ENCODE assay signal across 16 cellular contexts in genomic region chr14:65012353-65012752, GRCh38. TPM values are rescaled to one million over a fixed set of nuclear protein-coding genes. Genes with fewer than 3 reads are reported as not detected.
DNase-seq lines count a peak whose midpoint lies in the region; ATAC-seq, FAIRE-seq and TF ChIP-seq lines count a peak whose summit lies in the region.
"Had no signal": no experiment of that assay in that cellular context is flagged by ENCODE, and none has a peak within 500 bp of the region (broad histone marks: within the 10 kb centered on the region; RNA-seq: fewer than 3 reads in every experiment).

No MANE protein-coding gene starts in this region.

- no peaks in the 10 kb centered on the region for H3K9me1 ChIP-seq in K562 (ENCODE audit: control insufficient read depth, insufficient read depth, low read length)

- H3K9me3 ChIP-seq in Karpas-422 (ENCODE audit: low read length) (no peaks in the 10 kb centered on the region), K562 (replicated peaks; ENCODE audit: control insufficient read depth, insufficient read depth, low read depth, low read length) (no peaks in the 10 kb centered on the region), neutrophil (no peaks in the 10 kb centered on the region), spleen (no peaks in the 10 kb centered on the region)
- H3K9me3 ChIP-seq: A549 had no signal

- CTCF ChIA-PET in K562 (lab: Yijun Ruan, JAX; ENCODE audit: low intra/inter-chr PET ratio) = no interaction called here

- H3K27me3 ChIP-seq in Karpas-422 (ENCODE audit: low read length) (no peaks in the 10 kb centered on the region), K562 (ENCODE audit: control insufficient read depth in 2 of 2, insufficient read depth in 2 of 2, low read length in 2 of 2) (no peaks in the 10 kb centered on the region), neutrophil (no peaks in the 10 kb centered on the region), spleen (replicated peaks in 1 of 7) (no peaks in the 10 kb centered on the region)

- no peaks in the 10 kb centered on the region for H3K9me2 ChIP-seq in Karpas-422 (replicated peaks; ENCODE audit: insufficient read depth, low read length)

- peak; percentile 66; the same call in 2 of the 3 replicates for ATAC-seq in K562
- ATAC-seq: A549; CD8-positive, alpha-beta T cell had no signal

- POLR2A ChIA-PET in K562 (lab: Yijun Ruan, JAX) = interaction anchor here (0.8 kb wide), 1 partner anchor 32 kb away, joined by 3 read pairs; no protein-coding TSS in a partner anchor

- H3K27ac ChIP-seq in Karpas-422 (ENCODE audit: low read length) (peak overlapping the region; percentile 84), K562 (ENCODE audit: extremely low read depth, low read depth, low read length) (no peak overlapping the region), neutrophil (peak overlapping the region; percentile 67), substantia nigra (ENCODE audit: low read depth, low read length, poor library complexity, severe bottlenecking) (peak overlapping the region; percentile 77), spleen (no peak overlapping the region)
- H3K27ac ChIP-seq: A549 had no signal

- TF ChIP-seq RAD21 in K562 (CRISPR knock-in tag; conservative IDR thresholded peaks at IDR 0.05 in 1 of 2, IDR thresholded peaks at IDR 0.05 in 1 of 2) = no peak

- H3K4me2 ChIP-seq in Karpas-422 (ENCODE audit: low read depth, low read length, poor library complexity, severe bottlenecking) (peak overlapping the region; percentile 61), K562 (ENCODE audit: insufficient read depth, low read length) (no peak overlapping the region)
- H3K4me2 ChIP-seq: A549 had no signal

- BruUV-seq in K562 (replicated peaks; lab: Mats Ljungman, UMichigan) = no TSS peak

- TF ChIP-seq POLR2A in K562 (conservative IDR thresholded peaks at IDR 0.05) (no peak), spleen (IDR thresholded peaks at IDR 0.05) (no peak)

- H3K4me3 ChIP-seq in Karpas-422 (ENCODE audit: low read length) (no peak overlapping the region), K562 (no peak overlapping the region), neutrophil (ENCODE audit: low read depth in 1 of 2, low read length in 1 of 2) (no peak overlapping the region), spleen (no peak overlapping the region)
- H3K4me3 ChIP-seq: A549 had no signal

- DNase-seq in Karpas-422 (no peak), K562 (ENCODE audit: extremely low read depth in 1 of 4, low spot score in 3 of 4) (peak in 3 of 4 experiments; percentile 14 to 20 (median 18)), substantia nigra (lab: John Stamatoyannopoulos, UW) (no peak), spleen (no peak), KG1 (lab: John Stamatoyannopoulos, UW) (no peak), activated gamma-delta T cell (lab: John Stamatoyannopoulos, UW) (no peak)
- DNase-seq: COR-L47, DND-41, GDM1, GOT3, H9 had no signal

- peaks cover 6% of the 10 kb centered on the region; the same call in 1 of the 2 replicates for H3K79me2 ChIP-seq in Karpas-422 (ENCODE audit: low read length)
- no peaks in the 10 kb centered on the region for H3K79me2 ChIP-seq in K562 (ENCODE audit: control insufficient read depth, insufficient read depth, low read length)

- no peaks in the 10 kb centered on the region for H3K36me3 ChIP-seq in Karpas-422 (ENCODE audit: insufficient read depth, low read length)
- peaks cover 40% of the 10 kb centered on the region; the same call in 2 of the 3 replicates for H3K36me3 ChIP-seq in K562 (ENCODE audit: control insufficient read depth, insufficient read depth, low read length)
- no peaks in the 10 kb centered on the region for H3K36me3 ChIP-seq in neutrophil
- H3K36me3 ChIP-seq in spleen = peaks cover 0 to 89% (median 22%) of the 10 kb centered on the region in 6 donors

- TF ChIP-seq CTCF in K562 (IDR thresholded peaks at IDR 0.05 in 2 of 3, conservative IDR thresholded peaks at IDR 0.05 in 1 of 3; ENCODE audit: insufficient read depth in 2 of 3, low read depth in 1 of 3, low read length in 3 of 3) (no peak), neutrophil (IDR thresholded peaks at IDR 0.05) (no peak), spleen (IDR thresholded peaks at IDR 0.05 in 8 of 11, conservative IDR thresholded peaks at IDR 0.05 in 3 of 11) (no peak)

- in situ Hi-C loops in K562 (cut with MboI) = no loop called here

- WGBS in K562 (ENCODE audit: insufficient coverage, low coverage, missing lambda C conversion rate) = 54% methylated on average over 4 of the region's 4 CpGs
- WGBS in spleen, 5 donors = 85 to 95% (median 90%) methylated on average over 4 of the region's 4 CpGs

- H3K4me1 ChIP-seq in Karpas-422 (ENCODE audit: low read length) (peaks cover 40% of the 10 kb centered on the region), K562 (replicated peaks in 1 of 2; ENCODE audit: control insufficient read depth in 2 of 2, insufficient read depth in 2 of 2, low read length in 2 of 2) (no peaks in the 10 kb centered on the region; a peak in 2 of 5 replicates), neutrophil (ENCODE audit: control insufficient read depth in 1 of 2, insufficient read depth in 1 of 2, low read depth in 1 of 2, low read length in 1 of 2) (peaks cover 10 to 13% of the 10 kb centered on the region in 2 experiments), spleen (peaks cover 0 to 12% (median 0%) of the 10 kb centered on the region in 6 donors)
- H3K4me1 ChIP-seq: A549 had no signal

- intact Hi-C loops in K562 (cut with micrococcal nuclease) = no loop called here
- intact Hi-C loops in spleen (cut with DNase I; ENCODE audit: low total_unique reads) = no loop called here

- H3K9ac ChIP-seq in Karpas-422 (ENCODE audit: low read length) (no peak overlapping the region), K562 (ENCODE audit: insufficient read depth in 1 of 2, low read depth in 2 of 2, low read length in 2 of 2) (no peak overlapping the region)

- TF ChIP-seq EP300 in K562 (IDR thresholded peaks at IDR 0.05; ENCODE audit: low read length) = no peak

- FAIRE-seq in K562 (lab: Jason Lieb, UNC) = no peak
- FAIRE-seq: A549, GM12892, GM19239 had no signal

- no peaks in the 10 kb centered on the region for H4K20me1 ChIP-seq in Karpas-422 (ENCODE audit: insufficient read depth, low read depth, low read length)
- H4K20me1 ChIP-seq in K562 (replicated peaks; ENCODE audit: control insufficient read depth, insufficient read depth, low read length) = no peaks in the 10 kb centered on the region

- H2AFZ ChIP-seq in Karpas-422 (ENCODE audit: low read length) (no peak overlapping the region), K562 (ENCODE audit: low read depth, low read length) (no peak overlapping the region)

TF ChIP-seq in K562, 482 proteins besides CTCF, POLR2A, EP300 and RAD21:
- TF ChIP-seq NFIC (IDR thresholded peaks at IDR 0.05) (peak; percentile 56), ERF (CRISPR knock-in tag; IDR thresholded peaks at IDR 0.05) (no peak)

RNA-seq across cellular contexts. Expression of gene FNTB, which starts 25.7 kb away (rescaled TPM):
- 15.2 and 16.0 TPM in 2 replicates for total RNA-seq in Karpas-422 (2014; rRNA removed; shearing (Covaris generic); ENCODE audit: low replicate concordance)
- 47.5 and 49.5 TPM in 2 replicates for total RNA-seq in K562 (2011; cell fraction: chromatin; rRNA removed; ENCODE audit: low replicate concordance)
- total RNA-seq in K562 (2011; cell fraction: nucleolus; rRNA removed) = 29.6 and 31.0 TPM in 2 replicates
- 18.6 and 28.7 TPM in 2 replicates for total RNA-seq in K562 (2011; cell fraction: nucleoplasm; rRNA removed)
- total RNA-seq in K562 (2014; rRNA removed) (6.9 and 7.3 TPM in 2 replicates), K562 (2014; rRNA removed; fragmentation: Illumina TruSeq; extraction: Trizol) (8.9 and 11.7 TPM in 2 replicates), K562 (2015; rRNA removed; fragmentation: Illumina TruSeq; extraction: Trizol) (10.9 and 11.0 TPM in 2 replicates), K562 (2021) (12.2 and 13.8 TPM in 2 replicates), spleen (10 to 100 TPM in 5 of 7 donors, 1 to 10 TPM in 2; 9.5 to 17.0 (median 11.9) TPM)
- polyA plus RNA-seq in K562 (2011; rRNA removed) (16.5 and 18.5 TPM in 2 replicates), K562 (2014; fragmentation: Illumina TruSeq; extraction: Trizol) (12.1 and 15.6 TPM in 2 replicates), K562 (2014; fragmentation: Nextera tagmentation; extraction: Ambion mirVana) (10 to 100 TPM; 14.1 to 23.2 TPM), K562 (2014; rRNA removed) (10.6 and 12.9 TPM in 2 replicates), spleen (1 to 10 TPM; 4.7 to 4.9 (median 4.9) TPM)
- polyA plus RNA-seq in K562 (2011; cell fraction: cytosol; rRNA removed) = 18.8 and 20.8 TPM in 2 replicates
- polyA plus RNA-seq in K562 (2011; cell fraction: nucleus; rRNA removed) = 31.7 and 33.9 TPM in 2 replicates
- 10.2 and 13.4 TPM in 2 replicates for polyA plus RNA-seq in K562 (2012)
- 24.4 and 25.7 TPM in 2 replicates for polyA minus RNA-seq in K562 (2011; rRNA and poly(A)+ RNA removed)
- polyA minus RNA-seq in K562 (2011; cell fraction: cytosol; rRNA and poly(A)+ RNA removed) = 13.8 and 21.2 TPM in 2 replicates
- 17.5 and 42.0 TPM in 2 replicates for polyA minus RNA-seq in K562 (2011; cell fraction: nucleus; rRNA and poly(A)+ RNA removed)

RNA-seq across cellular contexts. Expression of gene RAB15, which starts 40.2 kb away (rescaled TPM):
- 0.83 and 1.2 TPM in 2 replicates for total RNA-seq in Karpas-422 (2014; rRNA removed; shearing (Covaris generic); ENCODE audit: low replicate concordance)
- 0.16 and 0.35 TPM in 2 replicates for total RNA-seq in K562 (2011; cell fraction: chromatin; rRNA removed; ENCODE audit: low replicate concordance)
- 0.17 TPM in 1 of 2 replicates, not detected in the other for total RNA-seq in K562 (2011; cell fraction: nucleolus; rRNA removed)
- 0.15 TPM in 1 of 2 replicates, not detected in the other for total RNA-seq in K562 (2011; cell fraction: nucleoplasm; rRNA removed)
- 0.08 and 0.09 TPM in 2 replicates for total RNA-seq in K562 (2014; rRNA removed)
- 0.13 and 0.15 TPM in 2 replicates for total RNA-seq in K562 (2014; rRNA removed; fragmentation: Illumina TruSeq; extraction: Trizol)
- 0.08 and 0.14 TPM in 2 replicates for total RNA-seq in K562 (2015; rRNA removed; fragmentation: Illumina TruSeq; extraction: Trizol)
- 0.11 and 0.16 TPM in 2 replicates for total RNA-seq in K562 (2021)
- polyA plus RNA-seq in K562 (2011; rRNA removed) = 0.05 and 0.17 TPM in 2 replicates
- polyA plus RNA-seq in K562 (2011; cell fraction: cytosol; rRNA removed) = 0.12 and 0.31 TPM in 2 replicates
- polyA plus RNA-seq in K562 (2011; cell fraction: nucleus; rRNA removed) = 0.41 and 0.68 TPM in 2 replicates
- polyA plus RNA-seq in K562 (2012) = 0.49 and 0.64 TPM in 2 replicates
- polyA plus RNA-seq in K562 (2014; fragmentation: Illumina TruSeq; extraction: Trizol) = 0.21 and 0.25 TPM in 2 replicates
- polyA plus RNA-seq in K562 (2014; fragmentation: Nextera tagmentation; extraction: Ambion mirVana) = not detected
- 0.30 and 0.53 TPM in 2 replicates for polyA plus RNA-seq in K562 (2014; rRNA removed)
- polyA minus RNA-seq in K562 (2011; rRNA and poly(A)+ RNA removed) = 0.25 TPM in 1 of 2 replicates, not detected in the other
- polyA minus RNA-seq in K562 (2011; cell fraction: cytosol; rRNA and poly(A)+ RNA removed) = not detected in 2 replicates
- polyA minus RNA-seq in K562 (2011; cell fraction: nucleus; rRNA and poly(A)+ RNA removed) = not detected in 2 replicates
- 1 to 10 TPM; 1.3 to 7.0 (median 2.9) TPM for total RNA-seq in spleen
- 1 to 10 TPM; 1.2 to 1.8 (median 1.5) TPM for polyA plus RNA-seq in spleen

Comparison
In these comparisons a context has a peak if more than half of its experiments do, and no peak if none do; other contexts are left out.
1. DNase-seq: peak in K562 (3 of 4); none in Karpas-422 (single experiment), substantia nigra (0 of 49), spleen (single experiment), KG1 (single experiment) and activated gamma-delta T cell (single experiment).
2. H3K27ac ChIP-seq: peak in Karpas-422 (single experiment), neutrophil (single experiment) and substantia nigra (single experiment); none in K562 (single experiment) and spleen (0 of 8).